In genomic region chr15:38696120-38696727, GRCh38 we compare ENCODE assay signal across 10 cellular contexts.
DNase-seq lines count a peak whose midpoint lies in the region; ATAC-seq and TF ChIP-seq lines count a peak whose summit lies in the region.
"Had no signal": no experiment of that assay in that cellular context is flagged by ENCODE, and none has a peak within 500 bp of the region (broad histone marks: within the 10 kb centered on the region; RNA-seq: fewer than 3 reads in every experiment).

No MANE protein-coding gene starts in this region.

- no peaks in the 10 kb centered on the region for H3K9me3 Mint-ChIP-seq in HFFc6
- no peaks in the 10 kb centered on the region for H3K9me3 Mint-ChIP-seq in activated naive CD8-positive, alpha-beta T cell (ENCODE audit: low read depth)

- DNase-seq in GM12865 (ENCODE audit: low read depth) (peak; percentile 77), HFFc6 (peak; percentile 67), RWPE2 (ENCODE audit: low spot score) (no peak), middle frontal gyrus (ENCODE audit: extremely low spot score, low spot score) (no peak), HT-29 (ENCODE audit: low spot score) (no peak), NCI-H2029 treated with DMSO at 0.1 percent for 48 hours (lab: John Stamatoyannopoulos, UW) (no peak)
- peak in 2 of 3 donors; percentile 31 to 34 for DNase-seq in stimulated activated CD4-positive, alpha-beta T cell treated with anti-CD3 and anti-CD28 coated beads, TNF-alpha, amount 100 ng/mL, for 1 hour (ENCODE audit: low read depth in 3 of 3, low spot score in 1 of 3)

- no peak overlapping the region for H3K4me3 Mint-ChIP-seq in HFFc6
- H3K4me3 Mint-ChIP-seq in activated naive CD8-positive, alpha-beta T cell = peak overlapping the region; percentile 5

- H3K9me3 ChIP-seq in RWPE2 (ENCODE audit: severe bottlenecking) = no peaks in the 10 kb centered on the region
- H3K9me3 ChIP-seq: thyroid gland had no signal

- H3K27me3 ChIP-seq in RWPE2 (ENCODE audit: insufficient read depth, poor library complexity, severe bottlenecking) = no peaks in the 10 kb centered on the region
- H3K27me3 ChIP-seq: thyroid gland had no signal

- H3K4me1 Mint-ChIP-seq in HFFc6 (ENCODE audit: low read depth) = peaks cover 42% of the 10 kb centered on the region
- peaks cover 59% of the 10 kb centered on the region for H3K4me1 Mint-ChIP-seq in activated naive CD8-positive, alpha-beta T cell (ENCODE audit: low read depth)

- no peaks in the 10 kb centered on the region for H3K36me3 ChIP-seq in RWPE2 (ENCODE audit: low read depth)
- H3K36me3 ChIP-seq: thyroid gland had no signal

- no peak overlapping the region for H3K27ac Mint-ChIP-seq in HFFc6
- peak overlapping the region; percentile 34 for H3K27ac Mint-ChIP-seq in activated naive CD8-positive, alpha-beta T cell

- H3K36me3 Mint-ChIP-seq in HFFc6 (ENCODE audit: low read depth) = no peaks in the 10 kb centered on the region
- no peaks in the 10 kb centered on the region for H3K36me3 Mint-ChIP-seq in activated naive CD8-positive, alpha-beta T cell

- H3K4me3 ChIP-seq in GM12865 (ENCODE audit: low read depth, low read length) = no peak overlapping the region
- H3K4me3 ChIP-seq in RWPE2 (ENCODE audit: severe bottlenecking) = no peak overlapping the region
- H3K4me3 ChIP-seq: thyroid gland had no signal

- peak; percentile 40; the same call in 2 of the 3 replicates for ATAC-seq in RWPE2 (ENCODE audit: low read depth)
- ATAC-seq: HCT116 had no signal

- H3K27me3 Mint-ChIP-seq in HFFc6 (ENCODE audit: insufficient read depth) = no peaks in the 10 kb centered on the region; the same call in 1 of the 2 replicates
- no peaks in the 10 kb centered on the region for H3K27me3 Mint-ChIP-seq in activated naive CD8-positive, alpha-beta T cell

- no peak overlapping the region for H3K27ac ChIP-seq in RWPE2 (ENCODE audit: poor library complexity, severe bottlenecking)
- H3K27ac ChIP-seq: thyroid gland had no signal

- TF ChIP-seq CTCF in GM12865 (IDR thresholded peaks at IDR 0.05; ENCODE audit: insufficient read depth, low read depth, low read length, missing control alignments) (no peak), HFFc6 (IDR thresholded peaks at IDR 0.05) (no peak), RWPE2 (IDR thresholded peaks at IDR 0.05; ENCODE audit: poor library complexity, severe bottlenecking) (no peak)

- H3K4me1 ChIP-seq in RWPE2 (ENCODE audit: insufficient read depth, poor library complexity, severe bottlenecking) = no peaks in the 10 kb centered on the region
- H3K4me1 ChIP-seq: thyroid gland had no signal

Comparison
In these comparisons a context has a peak if more than half of its experiments do, and no peak if none do; other contexts are left out.
1. DNase-seq: peak in GM12865 (single experiment), HFFc6 (single experiment) and stimulated activated CD4-positive, alpha-beta T cell treated with anti-CD3 and anti-CD28 coated beads, TNF-alpha, amount 100 ng/mL, for 1 hour (2 of 3); none in RWPE2 (single experiment), middle frontal gyrus (single experiment), HT-29 (single experiment) and NCI-H2029 treated with DMSO at 0.1 percent for 48 hours (single experiment).